Comparison of ENCODE assay signal across 8 cellular contexts in genomic region chr6:15504581-15505350, GRCh38.
A peak's percentile ranks its signal among the peaks of the same experiment; 100 is the strongest.
DNase-seq lines count a peak whose midpoint lies in the region; ATAC-seq and TF ChIP-seq lines count a peak whose summit lies in the region.

No MANE protein-coding gene starts in this region.

- H3K9me3 ChIP-seq in SJCRH30 (replicated peaks): no peaks in the 10 kb centered on the region
- H3K9me3 ChIP-seq in parathyroid adenoma (ENCODE audit: control insufficient read depth, low read length): no peaks in the 10 kb centered on the region

- no peak for TF ChIP-seq CTCF in parathyroid adenoma (IDR thresholded peaks at IDR 0.05)

- H3K4me1 Mint-ChIP-seq in activated CD4-positive, alpha-beta T cell treated with anti-CD3 and anti-CD28 coated beads, Interleukin-2, amount 10 ng/mL, durations not matched to agents 24 days and 14 days: peaks cover 4% of the 10 kb centered on the region

- H3K27me3 Mint-ChIP-seq in activated CD4-positive, alpha-beta T cell treated with anti-CD3 and anti-CD28 coated beads, Interleukin-2, amount 10 ng/mL, durations not matched to agents 24 days and 14 days: no peaks in the 10 kb centered on the region

- H3K27ac ChIP-seq in SJCRH30 (peak overlapping the region; percentile 85), parathyroid adenoma (peak overlapping the region; percentile 51)

- H3K9ac ChIP-seq in parathyroid adenoma: no peak overlapping the region

- peak overlapping the region; percentile 51 for H3K4me2 ChIP-seq in parathyroid adenoma (ENCODE audit: low read length)

- peak overlapping the region; percentile 36 for H2AFZ ChIP-seq in parathyroid adenoma

- H3K27me3 ChIP-seq in SJCRH30: no peaks in the 10 kb centered on the region
- H3K27me3 ChIP-seq in parathyroid adenoma (ENCODE audit: control insufficient read depth, insufficient read depth, low read length): no peaks in the 10 kb centered on the region

- peak overlapping the region; percentile 15 for H3K27ac Mint-ChIP-seq in activated CD4-positive, alpha-beta T cell treated with anti-CD3 and anti-CD28 coated beads, Interleukin-2, amount 10 ng/mL, durations not matched to agents 24 days and 14 days

- H3K4me1 ChIP-seq in SJCRH30: peaks cover 23% of the 10 kb centered on the region
- peaks cover 37% of the 10 kb centered on the region for H3K4me1 ChIP-seq in parathyroid adenoma

- no peak for ATAC-seq in GM18868 (IDR thresholded peaks at IDR 0.05; ENCODE audit: unreplicated experiment)

- H3K36me3 Mint-ChIP-seq in activated CD4-positive, alpha-beta T cell treated with anti-CD3 and anti-CD28 coated beads, Interleukin-2, amount 10 ng/mL, durations not matched to agents 24 days and 14 days (ENCODE audit: low read depth): peaks cover 70% of the 10 kb centered on the region

- DNase-seq in activated CD4-positive, alpha-beta T cell treated with anti-CD3 and anti-CD28 coated beads, Interleukin-2, amount 10 ng/mL, durations not matched to agents 24 days and 14 days: no peak
- DNase-seq in activated CD4-positive, alpha-beta T cell treated with anti-CD3 and anti-CD28 coated beads for 1 hour: no peak
- DNase-seq in SJCRH30 (peak; percentile 88 to 92), fibroblast of the conjunctiva (ENCODE audit: low read depth) (peak; percentile 87), SKM-1 (lab: John Stamatoyannopoulos, UW; ENCODE audit: unreplicated experiment) (no peak), NCI-H82 treated with DMSO at 0.1 percent for 48 hours (lab: John Stamatoyannopoulos, UW; ENCODE audit: unreplicated experiment) (no peak)

- no peak overlapping the region for H3K4me3 Mint-ChIP-seq in activated CD4-positive, alpha-beta T cell treated with anti-CD3 and anti-CD28 coated beads, Interleukin-2, amount 10 ng/mL, durations not matched to agents 24 days and 14 days

- no peaks in the 10 kb centered on the region for H3K79me2 ChIP-seq in parathyroid adenoma

- H3K9me3 Mint-ChIP-seq in activated CD4-positive, alpha-beta T cell treated with anti-CD3 and anti-CD28 coated beads, Interleukin-2, amount 10 ng/mL, durations not matched to agents 24 days and 14 days: no peaks in the 10 kb centered on the region

- intact Hi-C loops in activated CD4-positive, alpha-beta T cell treated with anti-CD3 and anti-CD28 coated beads, Interleukin-2, amount 10 ng/mL, durations not matched to agents 24 days and 14 days (cut with micrococcal nuclease): no loop called here

- H3K36me3 ChIP-seq in SJCRH30 (peaks cover 6% of the 10 kb centered on the region; the same call in 1 of the 2 replicates), parathyroid adenoma (ENCODE audit: control insufficient read depth, insufficient read depth, low read length) (no peaks in the 10 kb centered on the region)

- peak overlapping the region; percentile 21 for H3K4me3 ChIP-seq in SJCRH30
- H3K4me3 ChIP-seq in parathyroid adenoma (ENCODE audit: low read depth, low read length): peak overlapping the region; percentile 43

Comparison
In these comparisons a context has a peak if more than half of its experiments do, and no peak if none do; other contexts are left out.
1. DNase-seq: peak in SJCRH30 (2 of 2) and fibroblast of the conjunctiva (single experiment); none in activated CD4-positive, alpha-beta T cell treated with anti-CD3 and anti-CD28 coated beads, Interleukin-2, amount 10 ng/mL, durations not matched to agents 24 days and 14 days (single experiment), activated CD4-positive, alpha-beta T cell treated with anti-CD3 and anti-CD28 coated beads for 1 hour (single experiment), SKM-1 (single experiment) and NCI-H82 treated with DMSO at 0.1 percent for 48 hours (single experiment).